In the genomic region with DNA sequence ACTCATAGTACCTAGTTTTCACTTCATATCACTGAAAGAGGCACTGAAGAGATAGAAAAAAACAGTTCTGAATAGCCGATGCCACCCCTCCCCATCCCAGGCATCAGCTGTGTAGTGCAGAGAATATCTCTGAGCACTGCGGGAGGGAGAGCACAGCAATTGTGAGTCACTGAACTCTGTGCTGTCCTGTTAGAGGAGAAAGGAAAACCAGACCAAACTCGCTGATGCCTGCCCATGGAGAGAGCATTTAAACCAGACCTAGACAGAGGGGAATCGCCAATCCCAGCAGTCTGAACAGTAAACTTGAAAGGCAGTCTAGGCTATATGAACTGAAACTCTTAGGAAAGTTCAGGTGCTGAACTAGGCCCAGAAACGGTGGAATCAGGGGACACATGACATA, we compare ENCODE assay signal across 8 cellular contexts.
"Had no signal": no experiment of that assay in that cellular context is flagged by ENCODE, and none has a peak within 500 bp of the region (broad histone marks: within the 10 kb centered on the region; RNA-seq: fewer than 3 reads in every experiment).

No MANE protein-coding gene starts in this region.

- ATAC-seq: GM23338, K562 had no signal

- H3K4me1 Mint-ChIP-seq: GM23338, H9 had no signal

- H3K4me3 ChIP-seq: GM23338, K562 had no signal

- DNase-seq: H9, HCEC 1CT, IMR-90 had no signal

- H3K27ac Mint-ChIP-seq: GM23338, H9 had no signal

- FAIRE-seq: H1, H54, HTR-8/SVneo, K562 had no signal

- H3K4me3 Mint-ChIP-seq: GM23338, H9 had no signal
